In the genomic region with DNA sequence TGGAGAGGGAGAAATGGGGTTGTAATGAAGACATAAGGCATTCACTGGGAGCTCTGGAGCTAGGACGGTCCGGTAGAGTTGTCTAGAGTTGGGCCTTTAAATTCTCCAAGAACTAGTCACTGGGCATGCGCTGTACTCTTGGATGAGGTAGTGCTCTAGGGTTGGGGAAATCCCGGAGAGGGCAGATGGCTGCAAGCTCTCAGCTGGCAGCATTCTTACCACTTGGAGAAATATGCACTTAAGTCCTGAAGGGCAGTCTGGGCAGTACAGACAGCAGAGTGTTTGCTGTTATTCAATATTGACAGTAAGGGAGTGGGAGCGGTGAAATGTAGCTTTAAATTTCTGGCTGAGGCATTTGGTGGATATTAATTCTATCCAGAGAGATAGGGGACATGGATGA, we compare ENCODE assay signal across 12 cellular contexts.
DNase-seq lines count a peak whose midpoint lies in the region; ATAC-seq, FAIRE-seq and TF ChIP-seq lines count a peak whose summit lies in the region.
"Had no signal": no experiment of that assay in that cellular context is flagged by ENCODE, and none has a peak within 500 bp of the region (broad histone marks: within the 10 kb centered on the region; RNA-seq: fewer than 3 reads in every experiment).

No MANE protein-coding gene starts in this region.

- H3K9me3 ChIP-seq in HepG2 (ENCODE audit: low read length), result no peaks in the 10 kb centered on the region
- H3K9me3 ChIP-seq in colonic mucosa, result no peaks in the 10 kb centered on the region

- no peak overlapping the region for H4K8ac ChIP-seq in mesendoderm (ENCODE audit: low read depth, low read length)

- H3K79me1 ChIP-seq in mesendoderm (ENCODE audit: low read length), result no peaks in the 10 kb centered on the region

- TF ChIP-seq EP300 in HepG2 (IDR thresholded peaks at IDR 0.05; ENCODE audit: low read depth in 2 of 2, low read length in 2 of 2), result no peak
- TF ChIP-seq EP300 in HepG2 (CRISPR knock-in tag; IDR thresholded peaks at IDR 0.05; ENCODE audit: borderline replicate concordance), result no peak

- peak; percentile 40; the same call in 2 of the 3 replicates for ATAC-seq in HepG2
- ATAC-seq in natural killer cell treated with Interleukin-12 subunit alpha and Interleukin-12 subunit beta and Interleukin-15 and Interleukin-18, amount 100 ng/mL, for 72 hours, result no peak
- ATAC-seq: natural killer cell; stimulated activated naive CD8-positive, alpha-beta T cell treated with anti-CD3 and anti-CD28 coated beads, Interleukin-15, amount 100 ng/mL, for 72 hours had no signal

- FAIRE-seq in HepG2 (lab: Jason Lieb, UNC), result no peak

- no peak overlapping the region for H3K4me3 Mint-ChIP-seq in HFFc6
- H3K4me3 Mint-ChIP-seq in natural killer cell treated with Interleukin-12 subunit alpha and Interleukin-12 subunit beta and Interleukin-15 and Interleukin-18, amount 100 ng/mL, for 72 hours, result no peak overlapping the region
- H3K4me3 Mint-ChIP-seq: CD4-positive, CD25-positive, alpha-beta regulatory T cell; natural killer cell; stimulated activated naive CD8-positive, alpha-beta T cell treated with anti-CD3 and anti-CD28 coated beads, Interleukin-15, amount 100 ng/mL, for 72 hours had no signal

- no peak for TF ChIP-seq RAD21 in HepG2 (CRISPR knock-in tag; IDR thresholded peaks at IDR 0.05)

- H2AK5ac ChIP-seq in mesendoderm (ENCODE audit: low read length), result no peak overlapping the region

- no peak overlapping the region for H2BK15ac ChIP-seq in mesendoderm (replicated peaks; ENCODE audit: low read depth)

- H3K4me2 ChIP-seq in HepG2 (ENCODE audit: low read depth, low read length) (no peak overlapping the region), mesendoderm (ENCODE audit: low read length) (no peak overlapping the region)

- no peak overlapping the region for H4K5ac ChIP-seq in mesendoderm (ENCODE audit: low read length)

- no peak overlapping the region for H3K4ac ChIP-seq in mesendoderm (ENCODE audit: low read depth, low read length)

- no peak for TF ChIP-seq CTCF in HepG2 (CRISPR knock-in tag; IDR thresholded peaks at IDR 0.05)
- TF ChIP-seq CTCF in HFFc6 (IDR thresholded peaks at IDR 0.05), result no peak
- no peak for TF ChIP-seq CTCF in colonic mucosa (IDR thresholded peaks at IDR 0.05)

- CTCF ChIA-PET in HepG2 (lab: Yijun Ruan, JAX; ENCODE audit: low intra/inter-chr PET ratio, low total read pairs), result no interaction called here

- WGBS in HepG2 (ENCODE audit: low lambda C conversion rate), result 30% methylated on average over 5 of the region's 5 CpGs
- no CpG with 5 or more reads among the region's 5 CpGs for WGBS in mesendoderm (ENCODE audit: extremely low coverage, insufficient coverage, low lambda C conversion rate)

- no peak overlapping the region for H3K27ac Mint-ChIP-seq in HFFc6
- no peak overlapping the region for H3K27ac Mint-ChIP-seq in natural killer cell treated with Interleukin-12 subunit alpha and Interleukin-12 subunit beta and Interleukin-15 and Interleukin-18, amount 100 ng/mL, for 72 hours
- H3K27ac Mint-ChIP-seq: natural killer cell; stimulated activated naive CD8-positive, alpha-beta T cell treated with anti-CD3 and anti-CD28 coated beads, Interleukin-15, amount 100 ng/mL, for 72 hours had no signal

- H3K27me3 ChIP-seq in HepG2 (ENCODE audit: control insufficient read depth in 1 of 2, insufficient read depth in 2 of 2, low read length in 2 of 2) (no peaks in the 10 kb centered on the region), colonic mucosa (no peaks in the 10 kb centered on the region), mesendoderm (ENCODE audit: insufficient read depth, low read length, poor library complexity) (no peaks in the 10 kb centered on the region)

- H3K23ac ChIP-seq in mesendoderm (ENCODE audit: low read length), result no peak overlapping the region

- no peaks in the 10 kb centered on the region for H3K27me3 Mint-ChIP-seq in HFFc6 (ENCODE audit: insufficient read depth)
- peaks cover 0 to 2% of the 10 kb centered on the region in 2 donors for H3K27me3 Mint-ChIP-seq in natural killer cell treated with Interleukin-12 subunit alpha and Interleukin-12 subunit beta and Interleukin-15 and Interleukin-18, amount 100 ng/mL, for 72 hours
- H3K27me3 Mint-ChIP-seq: CD4-positive, CD25-positive, alpha-beta regulatory T cell; stimulated activated naive CD8-positive, alpha-beta T cell treated with anti-CD3 and anti-CD28 coated beads, Interleukin-15, amount 100 ng/mL, for 72 hours had no signal

- H3K56ac ChIP-seq in mesendoderm (ENCODE audit: low read length), result no peak overlapping the region

- no peak overlapping the region for H2BK120ac ChIP-seq in mesendoderm (ENCODE audit: low read depth, low read length)

- H3K79me2 ChIP-seq in HepG2 (ENCODE audit: insufficient read depth, low read length) (no peaks in the 10 kb centered on the region), mesendoderm (ENCODE audit: control insufficient read depth, insufficient read depth, low read length) (no peaks in the 10 kb centered on the region)

- peak; percentile 29 for DNase-seq in AG08396 (ENCODE audit: low spot score)
- DNase-seq in NCI-H2029 (lab: John Stamatoyannopoulos, UW), result peak; percentile 93
- peak; percentile 9 for DNase-seq in cerebellar cortex (ENCODE audit: low spot score)
- no peak for DNase-seq in HepG2 (ENCODE audit: low spot score)
- no peak for DNase-seq in HFFc6
- DNase-seq in natural killer cell treated with Interleukin-12 subunit alpha and Interleukin-12 subunit beta and Interleukin-15 and Interleukin-18, amount 100 ng/mL, for 72 hours (ENCODE audit: low spot score), result no peak
- DNase-seq in colonic mucosa, result no peak
- no peak for DNase-seq in mesendoderm
- DNase-seq: CD4-positive, CD25-positive, alpha-beta regulatory T cell; cortex of kidney; natural killer cell; stimulated activated naive CD8-positive, alpha-beta T cell treated with anti-CD3 and anti-CD28 coated beads, Interleukin-15, amount 100 ng/mL, for 72 hours had no signal

- H3K4me1 ChIP-seq in HepG2 (ENCODE audit: insufficient read depth, low read length) (no peaks in the 10 kb centered on the region), colonic mucosa (no peaks in the 10 kb centered on the region), mesendoderm (ENCODE audit: control insufficient read depth, low read depth, low read length) (no peaks in the 10 kb centered on the region)

- no peak overlapping the region for H3K18ac ChIP-seq in mesendoderm (ENCODE audit: low read length)

- H3K4me3 ChIP-seq in HepG2 (replicated peaks in 1 of 3; ENCODE audit: insufficient read depth in 1 of 3, low read depth in 2 of 3, low read length in 3 of 3), result no peak overlapping the region
- no peak overlapping the region for H3K4me3 ChIP-seq in colonic mucosa
- H3K4me3 ChIP-seq in mesendoderm (ENCODE audit: low read length), result no peak overlapping the region

- no peaks in the 10 kb centered on the region for H4K20me1 ChIP-seq in HepG2 (ENCODE audit: insufficient read depth, low read length)

- H3K9ac ChIP-seq in HepG2 (ENCODE audit: insufficient read depth, low read depth, low read length), result no peak overlapping the region
- no peak overlapping the region for H3K9ac ChIP-seq in colonic mucosa (ENCODE audit: low read depth in 2 of 2, low read length in 2 of 2)
- no peak overlapping the region for H3K9ac ChIP-seq in mesendoderm (ENCODE audit: low read length)

- POLR2A ChIA-PET in HepG2 (lab: Yijun Ruan, JAX), result no interaction called here

- H2AFZ ChIP-seq in HepG2 (ENCODE audit: low read length), result no peak overlapping the region

- H3K36me3 ChIP-seq in HepG2 (replicated peaks in 1 of 2; ENCODE audit: control insufficient read depth in 1 of 2, insufficient read depth in 2 of 2, low read length in 2 of 2), result no peaks in the 10 kb centered on the region
- no peaks in the 10 kb centered on the region for H3K36me3 ChIP-seq in colonic mucosa
- no peaks in the 10 kb centered on the region for H3K36me3 ChIP-seq in mesendoderm (ENCODE audit: control insufficient read depth, insufficient read depth, low read length)

- no peaks in the 10 kb centered on the region for H3K9me3 Mint-ChIP-seq in HFFc6
- H3K9me3 Mint-ChIP-seq in natural killer cell treated with Interleukin-12 subunit alpha and Interleukin-12 subunit beta and Interleukin-15 and Interleukin-18, amount 100 ng/mL, for 72 hours, result no peaks in the 10 kb centered on the region

- TF ChIP-seq POLR2A in HepG2 (IDR thresholded peaks at IDR 0.05; ENCODE audit: insufficient read depth in 1 of 2, low read depth in 2 of 2, low read length in 2 of 2), result no peak

- H3K4me1 Mint-ChIP-seq in HFFc6 (ENCODE audit: low read depth), result peaks cover under 1% of the 10 kb centered on the region; the same call in 1 of the 2 replicates
- H3K4me1 Mint-ChIP-seq in natural killer cell treated with Interleukin-12 subunit alpha and Interleukin-12 subunit beta and Interleukin-15 and Interleukin-18, amount 100 ng/mL, for 72 hours (ENCODE audit: low read depth in 2 of 2), result no peaks in the 10 kb centered on the region
- H3K4me1 Mint-ChIP-seq: CD4-positive, CD25-positive, alpha-beta regulatory T cell; natural killer cell; stimulated activated naive CD8-positive, alpha-beta T cell treated with anti-CD3 and anti-CD28 coated beads, Interleukin-15, amount 100 ng/mL, for 72 hours had no signal

- in situ Hi-C loops in HepG2 (cut with HindIII; ENCODE audit: extremely low pct_ligation_motif_present, low pct_unique_long_range_greater_than_20kb), result no loop called here

- intact Hi-C loops in HepG2 (cut with micrococcal nuclease; ENCODE audit: unreplicated experiment), result no loop called here
- intact Hi-C loops in colonic mucosa (cut with DNase I), result no loop called here

- H2BK5ac ChIP-seq in mesendoderm (ENCODE audit: low read length), result no peak overlapping the region

- no TSS peak for BruUV-seq in HepG2 (replicated peaks; lab: Mats Ljungman, UMichigan)

- H3K36me3 Mint-ChIP-seq in HFFc6 (ENCODE audit: low read depth), result no peaks in the 10 kb centered on the region
- H3K36me3 Mint-ChIP-seq in natural killer cell treated with Interleukin-12 subunit alpha and Interleukin-12 subunit beta and Interleukin-15 and Interleukin-18, amount 100 ng/mL, for 72 hours, result no peaks in the 10 kb centered on the region
- H3K36me3 Mint-ChIP-seq: CD4-positive, CD25-positive, alpha-beta regulatory T cell; natural killer cell had no signal

- H3K27ac ChIP-seq in HepG2 (ENCODE audit: extremely low read length, insufficient read depth, low read length) (no peak overlapping the region), colonic mucosa (no peak overlapping the region), mesendoderm (ENCODE audit: low read depth, low read length) (no peak overlapping the region)

TF ChIP-seq in HepG2, 621 proteins besides CTCF, POLR2A, EP300 and RAD21 (continues in another document):
- no peak for TF ChIP-seq TSC22D2 (CRISPR knock-in tag; IDR thresholded peaks at IDR 0.05; ENCODE audit: borderline replicate concordance)
- TF ChIP-seq CENPT (CRISPR knock-in tag; IDR thresholded peaks at IDR 0.05; ENCODE audit: low read depth), result no peak
- no peak for TF ChIP-seq ZNF296 (CRISPR knock-in tag; conservative IDR thresholded peaks at IDR 0.05)
- TF ChIP-seq CHD2 (IDR thresholded peaks at IDR 0.05; ENCODE audit: low read depth, low read length), result no peak

Comparison
In these comparisons a context has a peak if more than half of its experiments do, and no peak if none do; other contexts are left out.
1. DNase-seq: peak in AG08396 (single experiment), NCI-H2029 (single experiment) and cerebellar cortex (single experiment); none in HepG2 (single experiment), HFFc6 (single experiment), natural killer cell treated with Interleukin-12 subunit alpha and Interleukin-12 subunit beta and Interleukin-15 and Interleukin-18, amount 100 ng/mL, for 72 hours (single experiment), colonic mucosa (single experiment) and mesendoderm (single experiment).